ENCODE assay signal across 28 cellular contexts in genomic region chr20:50453533-50453932, GRCh38.
"Had no signal": no experiment of that assay in that cellular context is flagged by ENCODE, and none has a peak within 500 bp of the region (broad histone marks: within the 10 kb centered on the region; RNA-seq: fewer than 3 reads in every experiment).

No MANE protein-coding gene starts in this region.

- H3K27ac ChIP-seq: ascending aorta, cardiac muscle cell, gastroesophageal sphincter, skin epidermis, thoracic aorta, VCaP had no signal

- H3K27me3 ChIP-seq: ascending aorta, cardiac muscle cell, gastroesophageal sphincter, upper lobe of left lung had no signal

- H3K9me3 Mint-ChIP-seq: activated naive CD4-positive, alpha-beta T cell treated with anti-CD3 and anti-CD28 coated beads, Interleukin-2, amount 10 ng/mL, durations not matched to agents 7 days and 5 days; activated T-helper 1 cell treated with anti-CD3 and anti-CD28 coated beads, Interleukin-12 subunit alpha, Interleukin-12 subunit beta, Interleukin-2, Interleukin-4 antibody, amounts not matched to agents 30 ng/mL and 10 ng/mL and 1 ng/mL, durations not matched to agents 14 hours and 24 hours and 36 hours; T-helper 1 cell treated with Interleukin-12 subunit alpha and Interleukin-12 subunit beta and Interleukin-4 antibody, amounts not matched to agents 30 μg/mL and 1 μg/mL, for 36 hours had no signal

- H3K4me3 ChIP-seq: ascending aorta, cardiac muscle cell, gastroesophageal sphincter, skin epidermis, thoracic aorta, upper lobe of left lung had no signal

- DNase-seq: activated CD4-positive, alpha-beta T cell treated with anti-CD3 and anti-CD28 coated beads for 4 hours; activated CD4-positive, alpha-beta T cell treated with anti-CD3 and anti-CD28 coated beads, Interleukin-2, amount 50 U/mL, for 4 hours; activated gamma-delta T cell; activated naive CD4-positive, alpha-beta T cell treated with anti-CD3 and anti-CD28 coated beads, Interleukin-2, amount 10 ng/mL, durations not matched to agents 7 days and 5 days; activated naive CD8-positive, alpha-beta T cell treated with anti-CD3 and anti-CD28 coated beads, Interleukin-2, amount 10 ng/mL, durations not matched to agents 7 days and 5 days; activated T-cell treated with anti-CD3 and anti-CD28 coated beads for 4 hours; cerebellar nuclear complex; cortex of kidney; head of caudate nucleus; hippocampal formation; immature natural killer cell; midbrain; naive thymus-derived CD8-positive, alpha-beta T cell; stimulated activated CD4-positive, alpha-beta T cell treated with anti-CD3 and anti-CD28 coated beads, Interleukin-12 subunit alpha, Interleukin-12 subunit beta, amount 100 ng/mL, for 4 hours; stimulated activated CD4-positive, alpha-beta T cell treated with anti-CD3 and anti-CD28 coated beads, Interleukin-4, amount 100 ng/mL, for 1 hour; stimulated activated naive CD8-positive, alpha-beta T cell treated with anti-CD3 and anti-CD28 coated beads, Interleukin-15, Interleukin-2, amounts not matched to agents 100 U/mL and 50 U/mL, for 24 hours; T-helper 9 cell had no signal

- H3K27ac Mint-ChIP-seq: activated naive CD4-positive, alpha-beta T cell treated with anti-CD3 and anti-CD28 coated beads, Interleukin-2, amount 10 ng/mL, durations not matched to agents 7 days and 5 days; activated naive CD8-positive, alpha-beta T cell treated with anti-CD3 and anti-CD28 coated beads, Interleukin-2, amount 10 ng/mL, durations not matched to agents 7 days and 5 days; activated T-helper 1 cell treated with anti-CD3 and anti-CD28 coated beads, Interleukin-12 subunit alpha, Interleukin-12 subunit beta, Interleukin-2, Interleukin-4 antibody, amounts not matched to agents 30 ng/mL and 10 ng/mL and 1 ng/mL, durations not matched to agents 14 hours and 24 hours and 36 hours; brain; naive thymus-derived CD8-positive, alpha-beta T cell; T-helper 1 cell treated with Interleukin-12 subunit alpha and Interleukin-12 subunit beta and Interleukin-4 antibody, amounts not matched to agents 30 μg/mL and 1 μg/mL, for 36 hours had no signal

- H3K36me3 ChIP-seq: ascending aorta, cardiac muscle cell, gastroesophageal sphincter, thoracic aorta, upper lobe of left lung had no signal

- ATAC-seq: gastroesophageal sphincter; naive thymus-derived CD8-positive, alpha-beta T cell; sciatic nerve; stimulated activated naive CD8-positive, alpha-beta T cell treated with anti-CD3 and anti-CD28 coated beads, Interleukin-15, Interleukin-2, amounts not matched to agents 100 U/mL and 50 U/mL, for 24 hours had no signal

- H3K4me3 Mint-ChIP-seq: activated naive CD4-positive, alpha-beta T cell treated with anti-CD3 and anti-CD28 coated beads, Interleukin-2, amount 10 ng/mL, durations not matched to agents 7 days and 5 days; activated naive CD8-positive, alpha-beta T cell treated with anti-CD3 and anti-CD28 coated beads, Interleukin-2, amount 10 ng/mL, durations not matched to agents 7 days and 5 days; activated T-helper 1 cell treated with anti-CD3 and anti-CD28 coated beads, Interleukin-12 subunit alpha, Interleukin-12 subunit beta, Interleukin-2, Interleukin-4 antibody, amounts not matched to agents 30 ng/mL and 10 ng/mL and 1 ng/mL, durations not matched to agents 14 hours and 24 hours and 36 hours; brain; immature natural killer cell; naive thymus-derived CD8-positive, alpha-beta T cell; T-helper 1 cell treated with Interleukin-12 subunit alpha and Interleukin-12 subunit beta and Interleukin-4 antibody, amounts not matched to agents 30 μg/mL and 1 μg/mL, for 36 hours had no signal

- H3K9me3 ChIP-seq: ascending aorta, gastroesophageal sphincter, thoracic aorta, upper lobe of left lung had no signal

- H3K36me3 Mint-ChIP-seq: activated naive CD4-positive, alpha-beta T cell treated with anti-CD3 and anti-CD28 coated beads, Interleukin-2, amount 10 ng/mL, durations not matched to agents 7 days and 5 days; brain; immature natural killer cell; naive thymus-derived CD8-positive, alpha-beta T cell had no signal
